In the genomic region with DNA sequence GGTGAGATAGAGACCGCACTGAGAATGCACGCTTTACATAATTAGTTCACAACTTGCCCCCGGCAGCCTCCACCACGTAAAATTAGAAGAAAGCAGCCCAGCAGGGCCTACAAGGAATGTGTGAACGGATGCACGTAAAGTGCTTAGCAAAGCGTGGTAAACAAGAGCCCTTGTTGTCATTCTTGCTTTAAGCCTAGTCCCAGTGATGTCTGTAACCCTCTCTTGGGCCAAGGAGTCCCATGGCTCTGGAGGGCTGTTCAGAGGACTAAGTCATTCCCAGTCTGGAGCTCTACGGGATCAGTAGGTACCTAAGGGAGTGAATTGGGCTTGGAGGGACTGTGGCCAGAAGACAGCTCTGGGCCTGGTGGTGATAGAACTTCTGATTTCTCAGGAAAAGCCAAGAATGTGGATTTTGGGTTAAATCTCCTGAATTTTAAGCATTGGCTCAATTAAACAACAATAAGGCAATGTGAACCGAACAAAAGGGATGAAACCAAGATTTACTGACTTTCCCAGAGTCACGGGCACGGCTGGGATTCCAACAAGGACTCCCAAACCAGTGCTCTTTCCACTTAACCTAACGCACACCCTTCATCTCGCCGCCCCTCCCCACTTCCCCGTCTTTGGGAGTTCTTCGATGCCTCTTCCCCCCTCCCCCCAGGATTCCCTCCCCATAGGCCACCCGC, we compare ENCODE assay signal across 18 cellular contexts. TPM values are rescaled to one million over a fixed set of nuclear protein-coding genes. Genes with fewer than 3 reads are reported as not detected.
DNase-seq lines count a peak whose midpoint lies in the region; ATAC-seq, FAIRE-seq and TF ChIP-seq lines count a peak whose summit lies in the region.
"Had no signal": no experiment of that assay in that cellular context is flagged by ENCODE, and none has a peak within 500 bp of the region (broad histone marks: within the 10 kb centered on the region; RNA-seq: fewer than 3 reads in every experiment).

No MANE protein-coding gene starts in this region.

- POLR2A ChIA-PET in HEK293 (lab: Yijun Ruan, JAX) = no interaction called here
- POLR2A ChIA-PET in activated CD8-positive, alpha-beta T cell treated with anti-CD3 and anti-CD28 coated beads, Interleukin-2, amount 10 ng/mL, durations not matched to agents 7 days and 5 days (lab: Charles Lee) = no interaction called here

- peak overlapping the region; percentile 60 to 61 for H3K4me3 Mint-ChIP-seq in stimulated activated naive B cell treated with anti-CD40 and anti-IgM and Interleukin-4, amounts not matched to agents 10 μg/mL and 1 μg/mL and 100 μg/mL, for 72 hours
- no peak overlapping the region for H3K4me3 Mint-ChIP-seq in activated CD8-positive, alpha-beta T cell treated with anti-CD3 and anti-CD28 coated beads, Interleukin-2, amount 10 ng/mL, durations not matched to agents 7 days and 5 days
- H3K4me3 Mint-ChIP-seq: activated naive CD4-positive, alpha-beta T cell treated with anti-CD3 and anti-CD28 coated beads, Interleukin-2, amount 50 U/mL, for 24 hours had no signal

- peak overlapping the region in 1 of 2 donors; percentile 85 for H3K9ac ChIP-seq in colonic mucosa (ENCODE audit: low read depth in 2 of 2, low read length in 2 of 2)
- H3K9ac ChIP-seq in keratinocyte (ENCODE audit: control insufficient read depth, extremely low read depth, insufficient read depth, low read length) = no peak overlapping the region

- H3K36me3 Mint-ChIP-seq in stimulated activated naive B cell treated with anti-CD40 and anti-IgM and Interleukin-4, amounts not matched to agents 10 μg/mL and 1 μg/mL and 100 μg/mL, for 72 hours = no peaks in the 10 kb centered on the region
- H3K36me3 Mint-ChIP-seq in activated CD8-positive, alpha-beta T cell treated with anti-CD3 and anti-CD28 coated beads, Interleukin-2, amount 10 ng/mL, durations not matched to agents 7 days and 5 days (ENCODE audit: low read depth) = no peaks in the 10 kb centered on the region
- H3K36me3 Mint-ChIP-seq: activated naive CD4-positive, alpha-beta T cell treated with anti-CD3 and anti-CD28 coated beads, Interleukin-2, amount 50 U/mL, for 24 hours had no signal

- H3K9me3 ChIP-seq in HEK293 (ENCODE audit: control insufficient read depth, insufficient read depth, low read depth, low read length) (no peaks in the 10 kb centered on the region), colonic mucosa (no peaks in the 10 kb centered on the region), keratinocyte (ENCODE audit: control insufficient read depth, low read depth, low read length) (no peaks in the 10 kb centered on the region)

- H3K9me3 Mint-ChIP-seq in stimulated activated naive B cell treated with anti-CD40 and anti-IgM and Interleukin-4, amounts not matched to agents 10 μg/mL and 1 μg/mL and 100 μg/mL, for 72 hours = peaks cover 0 to 2% of the 10 kb centered on the region in 2 donors
- H3K9me3 Mint-ChIP-seq in activated CD8-positive, alpha-beta T cell treated with anti-CD3 and anti-CD28 coated beads, Interleukin-2, amount 10 ng/mL, durations not matched to agents 7 days and 5 days (ENCODE audit: insufficient read depth) = no peaks in the 10 kb centered on the region
- H3K9me3 Mint-ChIP-seq: activated naive CD4-positive, alpha-beta T cell treated with anti-CD3 and anti-CD28 coated beads, Interleukin-2, amount 50 U/mL, for 24 hours had no signal

- no peaks in the 10 kb centered on the region for H3K9me1 ChIP-seq in keratinocyte (ENCODE audit: control insufficient read depth, extremely low read depth, insufficient read depth, low read length)

- H3K27ac ChIP-seq in HEK293 (ENCODE audit: extremely low read depth, low read depth, low read length) = no peak overlapping the region
- peak overlapping the region; percentile 75 for H3K27ac ChIP-seq in colonic mucosa
- H3K27ac ChIP-seq in keratinocyte (ENCODE audit: control insufficient read depth, insufficient read depth, low read length) = no peak overlapping the region
- H3K27ac ChIP-seq: epithelial cell of prostate had no signal

- H3K4me3 ChIP-seq in HEK293 (ENCODE audit: low read depth, low read length) = peak overlapping the region; percentile 31; the same call in 1 of the 2 replicates
- peak overlapping the region; percentile 57 for H3K4me3 ChIP-seq in colonic mucosa
- H3K4me3 ChIP-seq in keratinocyte (ENCODE audit: control insufficient read depth in 2 of 3, extremely low read depth in 1 of 3, insufficient read depth in 2 of 3, low read depth in 1 of 3, low read length in 3 of 3) = peak overlapping the region in 2 of 3 experiments; percentile 38 to 44

- H3K36me3 ChIP-seq in HEK293 (ENCODE audit: control insufficient read depth in 2 of 2, insufficient read depth in 1 of 2, low read length in 2 of 2) (no peaks in the 10 kb centered on the region), colonic mucosa (no peaks in the 10 kb centered on the region), keratinocyte (ENCODE audit: control insufficient read depth in 2 of 2, extremely low read depth in 1 of 2, insufficient read depth in 2 of 2, low read length in 2 of 2) (no peaks in the 10 kb centered on the region)

- peaks cover 6 to 9% of the 10 kb centered on the region in 2 donors for H3K4me1 Mint-ChIP-seq in stimulated activated naive B cell treated with anti-CD40 and anti-IgM and Interleukin-4, amounts not matched to agents 10 μg/mL and 1 μg/mL and 100 μg/mL, for 72 hours
- no peaks in the 10 kb centered on the region for H3K4me1 Mint-ChIP-seq in activated CD8-positive, alpha-beta T cell treated with anti-CD3 and anti-CD28 coated beads, Interleukin-2, amount 10 ng/mL, durations not matched to agents 7 days and 5 days (ENCODE audit: low read depth)

- no peaks in the 10 kb centered on the region for H4K20me1 ChIP-seq in keratinocyte (ENCODE audit: control insufficient read depth, extremely low read depth, insufficient read depth, low read length)

- peak overlapping the region; percentile 53 for H3K27ac Mint-ChIP-seq in stimulated activated naive B cell treated with anti-CD40 and anti-IgM and Interleukin-4, amounts not matched to agents 10 μg/mL and 1 μg/mL and 100 μg/mL, for 72 hours
- H3K27ac Mint-ChIP-seq in activated CD8-positive, alpha-beta T cell treated with anti-CD3 and anti-CD28 coated beads, Interleukin-2, amount 10 ng/mL, durations not matched to agents 7 days and 5 days = no peak overlapping the region
- H3K27ac Mint-ChIP-seq: activated naive CD4-positive, alpha-beta T cell treated with anti-CD3 and anti-CD28 coated beads, Interleukin-2, amount 50 U/mL, for 24 hours had no signal

- peak overlapping the region; percentile 15 for H2AFZ ChIP-seq in keratinocyte (ENCODE audit: control insufficient read depth, low read length)

- H3K27me3 ChIP-seq in colonic mucosa (peaks cover 8% of the 10 kb centered on the region), keratinocyte (ENCODE audit: control insufficient read depth, extremely low read depth, insufficient read depth, low read length) (peaks cover 28% of the 10 kb centered on the region)

- intact Hi-C loops in colonic mucosa (cut with DNase I) = no loop called here

- DNase-seq in colonic mucosa (no peak), keratinocyte (ENCODE audit: low read depth, low spot score) (no peak), GM03348 (ENCODE audit: low spot score) (no peak), SKM-1 (lab: John Stamatoyannopoulos, UW; ENCODE audit: unreplicated experiment) (no peak)
- DNase-seq in stimulated activated naive B cell treated with anti-CD40 and anti-IgM and Interleukin-4, amounts not matched to agents 10 μg/mL and 1 μg/mL and 100 μg/mL, for 72 hours = no peak
- no peak for DNase-seq in effector CD8-positive, alpha-beta T cell (lab: John Stamatoyannopoulos, UW)
- no peak for DNase-seq in activated CD8-positive, alpha-beta T cell treated with anti-CD3 and anti-CD28 coated beads, Interleukin-2, amount 10 ng/mL, durations not matched to agents 7 days and 5 days
- DNase-seq: activated CD8-positive, alpha-beta memory T cell treated with anti-CD3 and anti-CD28 coated beads, Interleukin-2, amount 50 U/mL, for 48 hours; Karpas-422; NCI-H1436; NCI-H345; PC-3; SW 1271 had no signal

- H3K27me3 Mint-ChIP-seq in stimulated activated naive B cell treated with anti-CD40 and anti-IgM and Interleukin-4, amounts not matched to agents 10 μg/mL and 1 μg/mL and 100 μg/mL, for 72 hours = peaks cover 42 to 68% of the 10 kb centered on the region in 2 donors
- peaks cover 57% of the 10 kb centered on the region for H3K27me3 Mint-ChIP-seq in activated CD8-positive, alpha-beta T cell treated with anti-CD3 and anti-CD28 coated beads, Interleukin-2, amount 10 ng/mL, durations not matched to agents 7 days and 5 days (ENCODE audit: low read depth)

- H3K79me2 ChIP-seq in keratinocyte (ENCODE audit: control insufficient read depth, insufficient read depth, low read length) = no peaks in the 10 kb centered on the region

- FAIRE-seq in keratinocyte (lab: Jason Lieb, UNC) = no peak

- TF ChIP-seq CTCF in HEK293 (tag by site-specific recombination; IDR thresholded peaks at IDR 0.05) (no peak), colonic mucosa (IDR thresholded peaks at IDR 0.05) (no peak), keratinocyte (optimal IDR thresholded peaks at IDR 0.05 in 1 of 3, IDR thresholded peaks at IDR 0.05 in 1 of 3, conservative IDR thresholded peaks at IDR 0.05 in 1 of 3; ENCODE audit: extremely low read depth in 1 of 3, insufficient read depth in 2 of 3, low read length in 3 of 3) (no peak)

- CTCF ChIA-PET in HEK293 (lab: Yijun Ruan, JAX) = no interaction called here
- CTCF ChIA-PET in activated CD8-positive, alpha-beta T cell treated with anti-CD3 and anti-CD28 coated beads, Interleukin-2, amount 10 ng/mL, durations not matched to agents 7 days and 5 days (lab: Charles Lee) = interaction anchor here (1.7 kb wide), 1 partner anchor 320 kb away, joined by 3 read pairs; no protein-coding TSS in a partner anchor

- H3K4me1 ChIP-seq in HEK293 (ENCODE audit: control insufficient read depth, insufficient read depth, low read length) (no peaks in the 10 kb centered on the region), colonic mucosa (no peaks in the 10 kb centered on the region), keratinocyte (ENCODE audit: control insufficient read depth, extremely low read depth, insufficient read depth, low read length) (no peaks in the 10 kb centered on the region)

- dilution Hi-C loops in keratinocyte (cut with MboI; ENCODE audit: extremely low pct_ligation_motif_present, low sequenced_read_pairs) = no loop called here

- ATAC-seq in stimulated activated naive B cell treated with anti-CD40 and anti-IgM and Interleukin-4, amounts not matched to agents 10 μg/mL and 1 μg/mL and 100 μg/mL, for 72 hours (replicated peaks) = no peak
- ATAC-seq in activated CD8-positive, alpha-beta T cell treated with anti-CD3 and anti-CD28 coated beads, Interleukin-2, amount 10 ng/mL, durations not matched to agents 7 days and 5 days = no peak
- ATAC-seq: PC-3 had no signal

- H3K4me2 ChIP-seq in keratinocyte (ENCODE audit: control insufficient read depth, extremely low read depth, insufficient read depth, low read depth, low read length) = peak overlapping the region; percentile 79

RNA-seq across cellular contexts. Expression of gene CHP2, which starts 0.8 kb away (rescaled TPM):
- 100 to 1,000 TPM in 1 of 2 donors, 10 to 100 TPM in 1; 36.0 to 261 TPM for total RNA-seq in colonic mucosa
- 0.07 to 0.22 TPM (median 0.20 TPM) in 3 replicates for polyA plus RNA-seq in keratinocyte
- 1.3 TPM for polyA plus RNA-seq in keratinocyte (2011; ENCODE audit: low read depth)
- 0.09 and 0.10 TPM in 2 replicates for polyA plus RNA-seq in keratinocyte (2011; cell fraction: cytosol; rRNA removed)
- 0.14 and 0.16 TPM in 2 replicates for polyA plus RNA-seq in keratinocyte (2011; cell fraction: nucleus; rRNA removed)
- 0.08 and 1.3 TPM in 2 replicates for polyA plus RNA-seq in keratinocyte (2012; ENCODE audit: low replicate concordance)
- 0.16 TPM in 1 of 3 replicates, not detected in the others for polyA minus RNA-seq in keratinocyte
- polyA minus RNA-seq in keratinocyte (2011; cell fraction: cytosol; rRNA and poly(A)+ RNA removed) = not detected
- 0.21 TPM in 1 of 2 replicates, not detected in the other for polyA minus RNA-seq in keratinocyte (2011; cell fraction: nucleus; rRNA and poly(A)+ RNA removed)
- not detected for total RNA-seq in activated CD8-positive, alpha-beta T cell treated with anti-CD3 and anti-CD28 coated beads, Interleukin-2, amount 10 ng/mL, durations not matched to agents 7 days and 5 days
- total RNA-seq: PC-3, subcutaneous adipose tissue had no signal
- polyA plus RNA-seq: BJ had no signal

RNA-seq across cellular contexts. Expression of gene ERN2, which starts 41.0 kb away (rescaled TPM):
- 100 to 1,000 TPM; 121 to 191 TPM for total RNA-seq in colonic mucosa
- not detected in 3 replicates for polyA plus RNA-seq in keratinocyte
- not detected for polyA plus RNA-seq in keratinocyte (2011; ENCODE audit: low read depth)
- not detected in 2 replicates for polyA plus RNA-seq in keratinocyte (2011; cell fraction: cytosol; rRNA removed)
- not detected in 2 replicates for polyA plus RNA-seq in keratinocyte (2011; cell fraction: nucleus; rRNA removed)
- polyA plus RNA-seq in keratinocyte (2012; ENCODE audit: low replicate concordance) = not detected in 2 replicates
- polyA minus RNA-seq in keratinocyte = 2.0 to 6.2 TPM (median 2.8 TPM) in 3 replicates
- not detected for polyA minus RNA-seq in keratinocyte (2011; cell fraction: cytosol; rRNA and poly(A)+ RNA removed)
- polyA minus RNA-seq in keratinocyte (2011; cell fraction: nucleus; rRNA and poly(A)+ RNA removed) = 5.9 and 11.6 TPM in 2 replicates
- not detected for total RNA-seq in activated CD8-positive, alpha-beta T cell treated with anti-CD3 and anti-CD28 coated beads, Interleukin-2, amount 10 ng/mL, durations not matched to agents 7 days and 5 days
- total RNA-seq: PC-3, subcutaneous adipose tissue had no signal

Comparison
In these comparisons a context has a peak if more than half of its experiments do, and no peak if none do; other contexts are left out.
1. RNA of gene CHP2, which starts 0.8 kb away (total RNA-seq): 36.0 to 261 TPM in colonic mucosa; not detected in activated CD8-positive, alpha-beta T cell treated with anti-CD3 and anti-CD28 coated beads, Interleukin-2, amount 10 ng/mL, durations not matched to agents 7 days and 5 days; every median in the first group is over 10 times any median in the second.
2. RNA of gene ERN2, which starts 41.0 kb away (total RNA-seq): 121 to 191 TPM in colonic mucosa; not detected in activated CD8-positive, alpha-beta T cell treated with anti-CD3 and anti-CD28 coated beads, Interleukin-2, amount 10 ng/mL, durations not matched to agents 7 days and 5 days; every median in the first group is over 100 times any median in the second.
3. Peak in every context shown above with its lines, with median percentiles within 50 percentile points of each other: H3K4me3 ChIP-seq.